In the genomic region with DNA sequence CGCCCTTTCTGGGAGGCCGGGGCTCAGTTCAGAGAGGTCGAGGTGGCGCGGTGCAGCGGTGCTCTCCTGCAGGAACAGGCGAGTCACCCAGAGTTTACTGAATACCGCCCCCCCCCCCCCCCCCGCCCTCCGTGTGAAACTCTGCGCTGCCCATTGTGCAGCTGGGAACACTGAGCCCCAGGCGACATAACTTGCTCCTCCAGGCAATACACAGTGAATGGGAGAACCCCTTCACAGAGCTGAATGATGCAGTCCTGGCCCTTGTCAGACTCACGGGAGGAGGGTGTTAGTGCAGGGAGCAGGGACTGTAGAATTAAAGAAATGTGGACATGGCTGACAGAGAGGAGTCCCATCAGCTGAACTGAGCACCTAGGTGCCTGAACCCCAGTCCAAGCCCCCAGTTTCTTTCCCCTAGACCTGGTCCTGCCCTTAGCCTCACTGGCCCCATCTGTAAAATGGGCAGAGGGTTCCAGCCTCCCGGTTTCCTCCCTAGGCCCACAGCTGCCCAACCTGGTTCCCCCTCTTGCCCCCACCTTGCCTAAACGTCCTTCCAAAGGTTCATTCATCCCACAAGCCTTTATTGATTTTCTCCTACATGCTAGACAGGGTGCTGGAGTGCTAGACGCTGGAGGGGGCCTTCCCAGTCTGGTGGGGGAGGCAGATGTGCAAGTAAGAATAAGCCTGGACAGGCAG, we compare ENCODE assay signal across 7 cellular contexts. TPM values are rescaled to one million over a fixed set of nuclear protein-coding genes. Genes with fewer than 3 reads are reported as not detected.
DNase-seq lines count a peak whose midpoint lies in the region; ATAC-seq and TF ChIP-seq lines count a peak whose summit lies in the region.

No MANE protein-coding gene starts in this region.

- H3K4me3 ChIP-seq in H7 (ENCODE audit: insufficient read depth, low read depth, low read length) (peak overlapping the region; percentile 51), SJCRH30 (peak overlapping the region; percentile 54), right atrium auricular region (peak overlapping the region; percentile 40 to 59)

- peak overlapping the region; percentile 65 for H3K27ac ChIP-seq in SJCRH30
- peak overlapping the region; percentile 81 to 87 for H3K27ac ChIP-seq in right atrium auricular region

- TF ChIP-seq CTCF in right atrium auricular region (IDR thresholded peaks at IDR 0.05) = no peak

- DNase-seq in H7 (no peak), SJCRH30 (peak in 1 of 2 experiments; percentile 19), right atrium auricular region (ENCODE audit: low spot score) (no peak), SKM-1 (lab: John Stamatoyannopoulos, UW; ENCODE audit: unreplicated experiment) (no peak)
- no peak for DNase-seq in stimulated activated effector memory CD8-positive, alpha-beta T cell treated with anti-CD3 and anti-CD28 coated beads, Interleukin-12 subunit alpha, Interleukin-12 subunit beta, amount 100 ng/mL, for 72 hours (ENCODE audit: low spot score in 2 of 2)
- DNase-seq in stimulated activated CD4-positive, alpha-beta T cell treated with anti-CD3 and anti-CD28 coated beads, Interleukin-4, amount 100 ng/mL, for 1 hour = no peak

- H3K27me3 ChIP-seq in H7 (ENCODE audit: control insufficient read depth, insufficient read depth, low read length) (peaks cover 6% of the 10 kb centered on the region), SJCRH30 (no peaks in the 10 kb centered on the region), right atrium auricular region (no peaks in the 10 kb centered on the region)

- no peaks in the 10 kb centered on the region for H3K9me3 Mint-ChIP-seq in stimulated activated effector memory CD8-positive, alpha-beta T cell treated with anti-CD3 and anti-CD28 coated beads, Interleukin-12 subunit alpha, Interleukin-12 subunit beta, amount 100 ng/mL, for 72 hours

- H3K4me1 ChIP-seq in SJCRH30 (peaks cover 34% of the 10 kb centered on the region), right atrium auricular region (peaks cover 0 to 46% of the 10 kb centered on the region in 2 donors)

- H3K27ac Mint-ChIP-seq in stimulated activated effector memory CD8-positive, alpha-beta T cell treated with anti-CD3 and anti-CD28 coated beads, Interleukin-12 subunit alpha, Interleukin-12 subunit beta, amount 100 ng/mL, for 72 hours = no peak overlapping the region

- peak overlapping the region; percentile 67 for H3K4me3 Mint-ChIP-seq in stimulated activated effector memory CD8-positive, alpha-beta T cell treated with anti-CD3 and anti-CD28 coated beads, Interleukin-12 subunit alpha, Interleukin-12 subunit beta, amount 100 ng/mL, for 72 hours

- H3K36me3 ChIP-seq in H7 (replicated peaks; ENCODE audit: control insufficient read depth, insufficient read depth, low read length) (no peaks in the 10 kb centered on the region), SJCRH30 (no peaks in the 10 kb centered on the region), right atrium auricular region (no peaks in the 10 kb centered on the region)

- no peaks in the 10 kb centered on the region for H3K9me3 ChIP-seq in SJCRH30 (replicated peaks)
- H3K9me3 ChIP-seq in right atrium auricular region = no peaks in the 10 kb centered on the region

- no peaks in the 10 kb centered on the region for H3K36me3 Mint-ChIP-seq in stimulated activated effector memory CD8-positive, alpha-beta T cell treated with anti-CD3 and anti-CD28 coated beads, Interleukin-12 subunit alpha, Interleukin-12 subunit beta, amount 100 ng/mL, for 72 hours

- H3K4me1 Mint-ChIP-seq in stimulated activated effector memory CD8-positive, alpha-beta T cell treated with anti-CD3 and anti-CD28 coated beads, Interleukin-12 subunit alpha, Interleukin-12 subunit beta, amount 100 ng/mL, for 72 hours = peaks cover 18% of the 10 kb centered on the region

- ATAC-seq in stimulated activated effector memory CD8-positive, alpha-beta T cell treated with anti-CD3 and anti-CD28 coated beads, Interleukin-12 subunit alpha, Interleukin-12 subunit beta, amount 100 ng/mL, for 72 hours = peak; percentile 33
- no peak for ATAC-seq in HG03432 (IDR thresholded peaks at IDR 0.05; ENCODE audit: unreplicated experiment)

RNA-seq across cellular contexts. Expression of a gene that starts 0.8 kb away (rescaled TPM):
- 1.4 and 1.7 TPM in 2 replicates for total RNA-seq in H7 (2014; rRNA removed; shearing (Covaris generic))
- total RNA-seq in SJCRH30 (2014; rRNA removed; shearing (Covaris generic)) = 8.1 and 8.7 TPM in 2 replicates
- 1 to 10 TPM; 1.5 to 1.6 TPM for total RNA-seq in right atrium auricular region
